9 cellular contexts compared by ENCODE assay signal in the genomic region with DNA sequence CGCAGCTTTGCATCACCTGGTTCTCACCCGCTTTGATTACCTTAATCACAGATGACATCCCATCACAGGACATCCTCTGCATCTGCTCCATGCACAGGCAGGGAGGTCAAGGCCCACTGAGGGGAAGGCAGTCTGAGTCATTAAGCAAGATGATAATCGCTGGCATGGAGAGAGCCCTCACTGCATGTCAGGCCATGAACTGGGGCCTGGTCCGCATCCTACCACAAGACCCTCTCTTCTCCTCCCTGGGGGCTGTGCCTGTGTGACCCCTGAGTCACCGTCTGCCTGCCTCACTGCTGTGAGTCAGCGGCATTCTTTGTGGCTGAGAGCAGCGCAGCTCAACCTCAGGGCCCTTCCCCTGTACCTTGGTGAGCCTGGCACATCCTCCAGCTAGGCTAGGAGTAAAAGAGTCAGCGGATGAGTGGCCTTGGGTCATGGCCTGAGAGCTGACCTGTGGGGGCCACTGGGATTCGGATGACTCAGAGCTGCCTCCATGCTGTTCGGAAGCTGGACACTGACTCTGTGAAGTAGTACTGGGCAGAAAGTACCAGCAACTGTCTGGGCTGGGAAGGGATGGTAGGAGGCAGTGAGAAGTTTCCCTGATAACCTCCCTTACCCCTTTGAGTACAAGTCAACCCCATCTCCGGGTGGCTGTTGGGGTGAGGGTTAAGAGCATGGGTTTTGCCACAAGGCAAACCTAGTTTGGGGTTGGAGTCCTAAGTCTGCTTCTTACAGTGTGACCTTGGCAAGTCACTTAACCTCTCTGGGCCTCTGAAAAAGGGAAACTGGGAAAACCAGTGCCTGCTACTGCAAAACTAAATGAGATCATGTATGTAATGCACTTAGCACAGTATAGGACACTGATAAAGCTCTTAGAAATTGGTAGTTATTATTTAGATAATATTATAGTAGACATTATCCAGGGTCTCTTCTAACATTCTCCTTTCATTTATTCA. TPM values are rescaled to one million over a fixed set of nuclear protein-coding genes. Genes with fewer than 3 reads are reported as not detected.
A peak's percentile ranks its signal among the peaks of the same experiment; 100 is the strongest.
DNase-seq lines count a peak whose midpoint lies in the region; ATAC-seq and TF ChIP-seq lines count a peak whose summit lies in the region.
"Had no signal": no experiment of that assay in that cellular context is flagged by ENCODE, and none has a peak within 500 bp of the region (broad histone marks: within the 10 kb centered on the region; RNA-seq: fewer than 3 reads in every experiment).

No MANE protein-coding gene starts in this region.

- 9% methylated on average over 6 of the region's 11 CpGs for WGBS in SK-N-SH (ENCODE audit: low lambda C conversion rate)

- peak overlapping the region; percentile 65 for H3K9ac ChIP-seq in SK-N-SH

- H4K20me1 ChIP-seq in SK-N-SH (ENCODE audit: insufficient read depth) = no peaks in the 10 kb centered on the region

- peak; percentile 26 to 29 for DNase-seq in activated T-cell treated with anti-CD3 and anti-CD28 coated beads, Interleukin-2, amount 50 U/mL, for 48 hours
- no peak for DNase-seq in activated T-cell treated with anti-CD3 and anti-CD28 coated beads for 4 hours
- DNase-seq in SK-N-SH = peak; percentile 63
- DNase-seq in glutamatergic neuron = peak; percentile 36
- no peak for DNase-seq in stimulated activated naive CD8-positive, alpha-beta T cell treated with anti-CD3 and anti-CD28 coated beads, Interleukin-15, amount 100 ng/mL, for 72 hours
- no peak for DNase-seq in NCI-H187 (lab: John Stamatoyannopoulos, UW)
- DNase-seq in middle frontal gyrus (ENCODE audit: extremely low spot score, low spot score) = no peak
- DNase-seq: COR-L47 had no signal

- no peaks in the 10 kb centered on the region for H3K9me3 ChIP-seq in SK-N-SH

- peak overlapping the region; percentile 84 to 99 for H3K27ac ChIP-seq in SK-N-SH (ENCODE audit: low read depth in 2 of 2, low read length in 1 of 2)

- H3K9me2 ChIP-seq in SK-N-SH = no peaks in the 10 kb centered on the region

- H3F3A ChIP-seq in SK-N-SH (replicated peaks; ENCODE audit: insufficient read depth) = peaks cover 34% of the 10 kb centered on the region

- POLR2A ChIA-PET in SK-N-SH (lab: Yijun Ruan, JAX) = no interaction called here

- no peak overlapping the region for H3K4me3 ChIP-seq in SK-N-SH (ENCODE audit: low read depth in 2 of 2, low read length in 1 of 2)

- no peak overlapping the region for H3K4me3 Mint-ChIP-seq in glutamatergic neuron (ENCODE audit: unreplicated experiment)
- H3K4me3 Mint-ChIP-seq in stimulated activated naive CD8-positive, alpha-beta T cell treated with anti-CD3 and anti-CD28 coated beads, Interleukin-15, amount 100 ng/mL, for 72 hours = no peak overlapping the region

- H3K27ac Mint-ChIP-seq in glutamatergic neuron (ENCODE audit: unreplicated experiment) = no peak overlapping the region
- H3K27ac Mint-ChIP-seq in stimulated activated naive CD8-positive, alpha-beta T cell treated with anti-CD3 and anti-CD28 coated beads, Interleukin-15, amount 100 ng/mL, for 72 hours = no peak overlapping the region

- H3K36me3 ChIP-seq in SK-N-SH (replicated peaks in 1 of 2; ENCODE audit: control insufficient read depth in 1 of 2, insufficient read depth in 2 of 2, low read length in 1 of 2) = no peaks in the 10 kb centered on the region

- no peaks in the 10 kb centered on the region for H3K27me3 ChIP-seq in SK-N-SH (ENCODE audit: insufficient read depth)

- peaks cover 13% of the 10 kb centered on the region for H3K4me1 Mint-ChIP-seq in glutamatergic neuron (ENCODE audit: low read depth, unreplicated experiment)
- H3K4me1 Mint-ChIP-seq in stimulated activated naive CD8-positive, alpha-beta T cell treated with anti-CD3 and anti-CD28 coated beads, Interleukin-15, amount 100 ng/mL, for 72 hours = no peaks in the 10 kb centered on the region

- peak; percentile 42 for ATAC-seq in stimulated activated naive CD8-positive, alpha-beta T cell treated with anti-CD3 and anti-CD28 coated beads, Interleukin-15, amount 100 ng/mL, for 72 hours
- ATAC-seq in GM21619 (IDR thresholded peaks at IDR 0.05; ENCODE audit: unreplicated experiment) = no peak

- H3K9me3 Mint-ChIP-seq in glutamatergic neuron (ENCODE audit: unreplicated experiment) = peaks cover 2% of the 10 kb centered on the region
- H3K9me3 Mint-ChIP-seq in stimulated activated naive CD8-positive, alpha-beta T cell treated with anti-CD3 and anti-CD28 coated beads, Interleukin-15, amount 100 ng/mL, for 72 hours = no peaks in the 10 kb centered on the region

- H3K79me2 ChIP-seq in SK-N-SH (ENCODE audit: insufficient read depth) = no peaks in the 10 kb centered on the region

- peaks cover 3% of the 10 kb centered on the region for H3K27me3 Mint-ChIP-seq in glutamatergic neuron (ENCODE audit: unreplicated experiment)
- H3K27me3 Mint-ChIP-seq in stimulated activated naive CD8-positive, alpha-beta T cell treated with anti-CD3 and anti-CD28 coated beads, Interleukin-15, amount 100 ng/mL, for 72 hours = peaks cover 11% of the 10 kb centered on the region

- H3K4me2 ChIP-seq in SK-N-SH = peak overlapping the region; percentile 62; the same call in 1 of the 2 replicates

- H3K4me1 ChIP-seq in SK-N-SH (ENCODE audit: control insufficient read depth in 1 of 2, insufficient read depth in 2 of 2, low read depth in 1 of 2, low read length in 1 of 2) = peaks cover 31 to 35% of the 10 kb centered on the region in 2 experiments

- TF ChIP-seq CTCF in SK-N-SH (IDR thresholded peaks at IDR 0.05) (no peak), glutamatergic neuron (IDR thresholded peaks at IDR 0.05; ENCODE audit: partially characterized antibody, unreplicated experiment) (no peak)

- H2AFZ ChIP-seq in SK-N-SH (ENCODE audit: low read depth) = no peak overlapping the region

- CTCF ChIA-PET in SK-N-SH (lab: Yijun Ruan, JAX) = no interaction called here

- peaks cover 4% of the 10 kb centered on the region for H3K36me3 Mint-ChIP-seq in glutamatergic neuron (ENCODE audit: unreplicated experiment)

- no peak for TF ChIP-seq RAD21 in SK-N-SH (IDR thresholded peaks at IDR 0.05; ENCODE audit: low read length)

- TF ChIP-seq EP300 in SK-N-SH (IDR thresholded peaks at IDR 0.05; ENCODE audit: borderline replicate concordance in 1 of 2, low read depth in 1 of 2, low read length in 1 of 2) = peak; percentile 61 to 97

TF ChIP-seq in SK-N-SH, 30 proteins besides CTCF, POLR2A, EP300 and RAD21 (continues in another document):
- TF ChIP-seq SIN3A (IDR thresholded peaks at IDR 0.05; ENCODE audit: borderline replicate concordance, low read depth, low read length) (peak; percentile 46; the same call in 1 of the 2 replicates), FOSL2 (IDR thresholded peaks at IDR 0.05; ENCODE audit: borderline replicate concordance, low read depth) (peak; percentile 100), MXI1 (IDR thresholded peaks at IDR 0.05; ENCODE audit: low read depth, low read length) (no peak), GABPA (IDR thresholded peaks at IDR 0.05; ENCODE audit: low read depth) (peak; percentile 27; the same call in 1 of the 2 replicates), EZH2phosphoT487 (IDR thresholded peaks at IDR 0.05; ENCODE audit: borderline replicate concordance, low read depth) (no peak), MAX (IDR thresholded peaks at IDR 0.05; ENCODE audit: low read depth) (peak; percentile 68), ZBTB33 (IDR thresholded peaks at IDR 0.05; ENCODE audit: borderline replicate concordance, low read depth) (peak; percentile 90), RFX5 (IDR thresholded peaks at IDR 0.05; ENCODE audit: low read length) (no peak), POLR2AphosphoS5 (IDR thresholded peaks at IDR 0.05; ENCODE audit: low read depth, low read length) (peak; percentile 73; the same call in 1 of the 2 replicates)
- TF ChIP-seq, protein P1, sequence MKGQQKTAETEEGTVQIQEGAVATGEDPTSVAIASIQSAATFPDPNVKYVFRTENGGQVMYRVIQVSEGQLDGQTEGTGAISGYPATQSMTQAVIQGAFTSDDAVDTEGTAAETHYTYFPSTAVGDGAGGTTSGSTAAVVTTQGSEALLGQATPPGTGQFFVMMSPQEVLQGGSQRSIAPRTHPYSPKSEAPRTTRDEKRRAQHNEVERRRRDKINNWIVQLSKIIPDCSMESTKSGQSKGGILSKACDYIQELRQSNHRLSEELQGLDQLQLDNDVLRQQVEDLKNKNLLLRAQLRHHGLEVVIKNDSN (IDR thresholded peaks at IDR 0.05; ENCODE audit: borderline replicate concordance, low read depth) = peak; percentile 59

RNA-seq across cellular contexts. Expression of gene ARSI, which starts 14.6 kb away (rescaled TPM):
- 0.03 and 0.20 TPM in 2 replicates for polyA plus RNA-seq in SK-N-SH (2012; rRNA removed)
- 0.01 and 0.04 TPM in 2 replicates for polyA plus RNA-seq in SK-N-SH (2012; cell fraction: cytosol; rRNA removed)
- 0.04 and 0.16 TPM in 2 replicates for polyA plus RNA-seq in SK-N-SH (2012; cell fraction: nucleus; rRNA removed)
- not detected for total RNA-seq in glutamatergic neuron (ENCODE audit: unreplicated experiment)

RNA-seq across cellular contexts. Expression of gene CAMK2A, which starts 27.8 kb away (rescaled TPM):
- polyA plus RNA-seq in SK-N-SH (2012; rRNA removed) = 0.05 and 0.10 TPM in 2 replicates
- polyA plus RNA-seq in SK-N-SH (2012; cell fraction: cytosol; rRNA removed) = 0.01 and 0.03 TPM in 2 replicates
- polyA plus RNA-seq in SK-N-SH (2012; cell fraction: nucleus; rRNA removed) = 0.05 and 0.20 TPM in 2 replicates
- total RNA-seq in glutamatergic neuron (ENCODE audit: unreplicated experiment) = 1.1 TPM

RNA-seq across cellular contexts. Expression of gene TCOF1, which starts 40.2 kb away (rescaled TPM):
- polyA plus RNA-seq in SK-N-SH (2012; rRNA removed) = 21.9 and 33.0 TPM in 2 replicates
- 17.0 and 24.0 TPM in 2 replicates for polyA plus RNA-seq in SK-N-SH (2012; cell fraction: cytosol; rRNA removed)
- polyA plus RNA-seq in SK-N-SH (2012; cell fraction: nucleus; rRNA removed) = 92.6 and 94.3 TPM in 2 replicates
- total RNA-seq in glutamatergic neuron (ENCODE audit: unreplicated experiment) = 39.7 TPM

Comparison
In these comparisons a context has a peak if more than half of its experiments do, and no peak if none do; other contexts are left out.
1. DNase-seq: peak in activated T-cell treated with anti-CD3 and anti-CD28 coated beads, Interleukin-2, amount 50 U/mL, for 48 hours (2 of 2), SK-N-SH (single experiment) and glutamatergic neuron (single experiment); none in activated T-cell treated with anti-CD3 and anti-CD28 coated beads for 4 hours (single experiment), stimulated activated naive CD8-positive, alpha-beta T cell treated with anti-CD3 and anti-CD28 coated beads, Interleukin-15, amount 100 ng/mL, for 72 hours (0 of 2), NCI-H187 (0 of 2) and middle frontal gyrus (single experiment).